Comparison of ENCODE assay signal across 1 cellular context in the genomic region with DNA sequence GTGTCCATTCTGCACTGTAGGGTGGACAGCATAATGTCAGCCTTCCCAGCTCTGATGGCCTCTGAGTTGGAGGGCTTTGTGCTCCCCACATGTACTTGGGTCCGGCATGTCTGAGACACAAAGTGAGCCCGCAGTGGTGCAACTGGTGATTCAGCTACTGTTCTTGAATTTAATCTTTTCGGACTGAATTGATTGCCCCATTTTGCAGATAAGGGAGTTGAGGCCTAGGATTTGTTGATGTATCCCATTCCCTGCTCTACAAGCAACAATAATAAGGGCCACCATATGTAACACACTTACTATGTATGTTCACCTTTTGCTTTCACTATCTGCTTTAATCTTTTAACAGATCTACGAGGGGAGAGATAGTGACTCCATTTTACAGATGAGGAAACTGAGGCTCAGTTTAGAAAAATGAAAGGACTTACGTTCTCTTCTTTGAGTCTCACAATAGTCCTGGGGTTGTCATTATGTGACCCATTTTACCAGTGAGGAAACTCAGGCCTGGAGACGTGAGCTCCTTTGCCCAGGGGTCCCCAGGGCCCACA.
TF ChIP-seq lines count a peak whose summit lies in the region.

No MANE protein-coding gene starts in this region.

TF ChIP-seq in H1, 55 proteins besides CTCF, POLR2A, EP300 and RAD21 (continued from another document):
- TF ChIP-seq, protein P1, sequence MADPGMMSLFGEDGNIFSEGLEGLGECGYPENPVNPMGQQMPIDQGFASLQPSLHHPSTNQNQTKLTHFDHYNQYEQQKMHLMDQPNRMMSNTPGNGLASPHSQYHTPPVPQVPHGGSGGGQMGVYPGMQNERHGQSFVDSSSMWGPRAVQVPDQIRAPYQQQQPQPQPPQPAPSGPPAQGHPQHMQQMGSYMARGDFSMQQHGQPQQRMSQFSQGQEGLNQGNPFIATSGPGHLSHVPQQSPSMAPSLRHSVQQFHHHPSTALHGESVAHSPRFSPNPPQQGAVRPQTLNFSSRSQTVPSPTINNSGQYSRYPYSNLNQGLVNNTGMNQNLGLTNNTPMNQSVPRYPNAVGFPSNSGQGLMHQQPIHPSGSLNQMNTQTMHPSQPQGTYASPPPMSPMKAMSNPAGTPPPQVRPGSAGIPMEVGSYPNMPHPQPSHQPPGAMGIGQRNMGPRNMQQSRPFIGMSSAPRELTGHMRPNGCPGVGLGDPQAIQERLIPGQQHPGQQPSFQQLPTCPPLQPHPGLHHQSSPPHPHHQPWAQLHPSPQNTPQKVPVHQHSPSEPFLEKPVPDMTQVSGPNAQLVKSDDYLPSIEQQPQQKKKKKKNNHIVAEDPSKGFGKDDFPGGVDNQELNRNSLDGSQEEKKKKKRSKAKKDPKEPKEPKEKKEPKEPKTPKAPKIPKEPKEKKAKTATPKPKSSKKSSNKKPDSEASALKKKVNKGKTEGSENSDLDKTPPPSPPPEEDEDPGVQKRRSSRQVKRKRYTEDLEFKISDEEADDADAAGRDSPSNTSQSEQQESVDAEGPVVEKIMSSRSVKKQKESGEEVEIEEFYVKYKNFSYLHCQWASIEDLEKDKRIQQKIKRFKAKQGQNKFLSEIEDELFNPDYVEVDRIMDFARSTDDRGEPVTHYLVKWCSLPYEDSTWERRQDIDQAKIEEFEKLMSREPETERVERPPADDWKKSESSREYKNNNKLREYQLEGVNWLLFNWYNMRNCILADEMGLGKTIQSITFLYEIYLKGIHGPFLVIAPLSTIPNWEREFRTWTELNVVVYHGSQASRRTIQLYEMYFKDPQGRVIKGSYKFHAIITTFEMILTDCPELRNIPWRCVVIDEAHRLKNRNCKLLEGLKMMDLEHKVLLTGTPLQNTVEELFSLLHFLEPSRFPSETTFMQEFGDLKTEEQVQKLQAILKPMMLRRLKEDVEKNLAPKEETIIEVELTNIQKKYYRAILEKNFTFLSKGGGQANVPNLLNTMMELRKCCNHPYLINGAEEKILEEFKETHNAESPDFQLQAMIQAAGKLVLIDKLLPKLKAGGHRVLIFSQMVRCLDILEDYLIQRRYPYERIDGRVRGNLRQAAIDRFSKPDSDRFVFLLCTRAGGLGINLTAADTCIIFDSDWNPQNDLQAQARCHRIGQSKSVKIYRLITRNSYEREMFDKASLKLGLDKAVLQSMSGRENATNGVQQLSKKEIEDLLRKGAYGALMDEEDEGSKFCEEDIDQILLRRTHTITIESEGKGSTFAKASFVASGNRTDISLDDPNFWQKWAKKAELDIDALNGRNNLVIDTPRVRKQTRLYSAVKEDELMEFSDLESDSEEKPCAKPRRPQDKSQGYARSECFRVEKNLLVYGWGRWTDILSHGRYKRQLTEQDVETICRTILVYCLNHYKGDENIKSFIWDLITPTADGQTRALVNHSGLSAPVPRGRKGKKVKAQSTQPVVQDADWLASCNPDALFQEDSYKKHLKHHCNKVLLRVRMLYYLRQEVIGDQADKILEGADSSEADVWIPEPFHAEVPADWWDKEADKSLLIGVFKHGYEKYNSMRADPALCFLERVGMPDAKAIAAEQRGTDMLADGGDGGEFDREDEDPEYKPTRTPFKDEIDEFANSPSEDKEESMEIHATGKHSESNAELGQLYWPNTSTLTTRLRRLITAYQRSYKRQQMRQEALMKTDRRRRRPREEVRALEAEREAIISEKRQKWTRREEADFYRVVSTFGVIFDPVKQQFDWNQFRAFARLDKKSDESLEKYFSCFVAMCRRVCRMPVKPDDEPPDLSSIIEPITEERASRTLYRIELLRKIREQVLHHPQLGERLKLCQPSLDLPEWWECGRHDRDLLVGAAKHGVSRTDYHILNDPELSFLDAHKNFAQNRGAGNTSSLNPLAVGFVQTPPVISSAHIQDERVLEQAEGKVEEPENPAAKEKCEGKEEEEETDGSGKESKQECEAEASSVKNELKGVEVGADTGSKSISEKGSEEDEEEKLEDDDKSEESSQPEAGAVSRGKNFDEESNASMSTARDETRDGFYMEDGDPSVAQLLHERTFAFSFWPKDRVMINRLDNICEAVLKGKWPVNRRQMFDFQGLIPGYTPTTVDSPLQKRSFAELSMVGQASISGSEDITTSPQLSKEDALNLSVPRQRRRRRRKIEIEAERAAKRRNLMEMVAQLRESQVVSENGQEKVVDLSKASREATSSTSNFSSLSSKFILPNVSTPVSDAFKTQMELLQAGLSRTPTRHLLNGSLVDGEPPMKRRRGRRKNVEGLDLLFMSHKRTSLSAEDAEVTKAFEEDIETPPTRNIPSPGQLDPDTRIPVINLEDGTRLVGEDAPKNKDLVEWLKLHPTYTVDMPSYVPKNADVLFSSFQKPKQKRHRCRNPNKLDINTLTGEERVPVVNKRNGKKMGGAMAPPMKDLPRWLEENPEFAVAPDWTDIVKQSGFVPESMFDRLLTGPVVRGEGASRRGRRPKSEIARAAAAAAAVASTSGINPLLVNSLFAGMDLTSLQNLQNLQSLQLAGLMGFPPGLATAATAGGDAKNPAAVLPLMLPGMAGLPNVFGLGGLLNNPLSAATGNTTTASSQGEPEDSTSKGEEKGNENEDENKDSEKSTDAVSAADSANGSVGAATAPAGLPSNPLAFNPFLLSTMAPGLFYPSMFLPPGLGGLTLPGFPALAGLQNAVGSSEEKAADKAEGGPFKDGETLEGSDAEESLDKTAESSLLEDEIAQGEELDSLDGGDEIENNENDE (IDR thresholded peaks at IDR 0.05; ENCODE audit: insufficient replicate concordance, low read length), result no peak
- TF ChIP-seq SIN3A (conservative IDR thresholded peaks at IDR 0.05 in 1 of 2, IDR thresholded peaks at IDR 0.05 in 1 of 2; ENCODE audit: low read depth in 1 of 2, low read length in 2 of 2) (no peak), RNF2 (IDR thresholded peaks at IDR 0.05; ENCODE audit: borderline replicate concordance, low read depth, low read length, missing control alignments, poor library complexity, severe bottlenecking) (no peak), TCF12 (IDR thresholded peaks at IDR 0.05; ENCODE audit: low read depth, low read length) (no peak)
